1 cellular context compared by ENCODE assay signal in the genomic region with DNA sequence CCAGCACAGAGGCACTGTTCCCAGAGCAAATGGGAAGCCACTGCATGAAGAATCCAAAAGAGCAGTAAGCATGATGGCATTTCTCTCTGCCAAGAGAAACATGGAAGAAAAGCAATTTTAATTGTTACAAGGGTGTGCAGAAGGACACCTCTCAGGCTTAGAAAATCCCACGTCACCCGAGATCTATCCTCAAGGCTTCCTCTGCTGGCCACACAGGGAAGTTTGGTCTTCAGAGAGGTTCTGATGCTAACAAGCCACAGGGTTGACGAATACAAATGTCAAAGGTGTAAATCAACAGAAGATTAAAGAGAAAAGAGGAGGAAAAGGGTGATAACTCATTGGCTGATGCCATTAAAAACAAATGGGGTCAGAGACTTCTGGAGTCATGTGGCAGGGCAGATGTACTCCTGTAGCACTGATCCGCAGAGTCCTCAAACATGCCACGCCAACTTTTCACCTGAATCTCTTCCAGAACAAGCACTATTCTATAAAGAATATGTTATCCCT.
TF ChIP-seq lines count a peak whose summit lies in the region.

No MANE protein-coding gene starts in this region.

TF ChIP-seq in GM23338, 12 proteins besides CTCF, POLR2A, EP300 and RAD21 (continued from another document):
- TF ChIP-seq, protein P1, sequence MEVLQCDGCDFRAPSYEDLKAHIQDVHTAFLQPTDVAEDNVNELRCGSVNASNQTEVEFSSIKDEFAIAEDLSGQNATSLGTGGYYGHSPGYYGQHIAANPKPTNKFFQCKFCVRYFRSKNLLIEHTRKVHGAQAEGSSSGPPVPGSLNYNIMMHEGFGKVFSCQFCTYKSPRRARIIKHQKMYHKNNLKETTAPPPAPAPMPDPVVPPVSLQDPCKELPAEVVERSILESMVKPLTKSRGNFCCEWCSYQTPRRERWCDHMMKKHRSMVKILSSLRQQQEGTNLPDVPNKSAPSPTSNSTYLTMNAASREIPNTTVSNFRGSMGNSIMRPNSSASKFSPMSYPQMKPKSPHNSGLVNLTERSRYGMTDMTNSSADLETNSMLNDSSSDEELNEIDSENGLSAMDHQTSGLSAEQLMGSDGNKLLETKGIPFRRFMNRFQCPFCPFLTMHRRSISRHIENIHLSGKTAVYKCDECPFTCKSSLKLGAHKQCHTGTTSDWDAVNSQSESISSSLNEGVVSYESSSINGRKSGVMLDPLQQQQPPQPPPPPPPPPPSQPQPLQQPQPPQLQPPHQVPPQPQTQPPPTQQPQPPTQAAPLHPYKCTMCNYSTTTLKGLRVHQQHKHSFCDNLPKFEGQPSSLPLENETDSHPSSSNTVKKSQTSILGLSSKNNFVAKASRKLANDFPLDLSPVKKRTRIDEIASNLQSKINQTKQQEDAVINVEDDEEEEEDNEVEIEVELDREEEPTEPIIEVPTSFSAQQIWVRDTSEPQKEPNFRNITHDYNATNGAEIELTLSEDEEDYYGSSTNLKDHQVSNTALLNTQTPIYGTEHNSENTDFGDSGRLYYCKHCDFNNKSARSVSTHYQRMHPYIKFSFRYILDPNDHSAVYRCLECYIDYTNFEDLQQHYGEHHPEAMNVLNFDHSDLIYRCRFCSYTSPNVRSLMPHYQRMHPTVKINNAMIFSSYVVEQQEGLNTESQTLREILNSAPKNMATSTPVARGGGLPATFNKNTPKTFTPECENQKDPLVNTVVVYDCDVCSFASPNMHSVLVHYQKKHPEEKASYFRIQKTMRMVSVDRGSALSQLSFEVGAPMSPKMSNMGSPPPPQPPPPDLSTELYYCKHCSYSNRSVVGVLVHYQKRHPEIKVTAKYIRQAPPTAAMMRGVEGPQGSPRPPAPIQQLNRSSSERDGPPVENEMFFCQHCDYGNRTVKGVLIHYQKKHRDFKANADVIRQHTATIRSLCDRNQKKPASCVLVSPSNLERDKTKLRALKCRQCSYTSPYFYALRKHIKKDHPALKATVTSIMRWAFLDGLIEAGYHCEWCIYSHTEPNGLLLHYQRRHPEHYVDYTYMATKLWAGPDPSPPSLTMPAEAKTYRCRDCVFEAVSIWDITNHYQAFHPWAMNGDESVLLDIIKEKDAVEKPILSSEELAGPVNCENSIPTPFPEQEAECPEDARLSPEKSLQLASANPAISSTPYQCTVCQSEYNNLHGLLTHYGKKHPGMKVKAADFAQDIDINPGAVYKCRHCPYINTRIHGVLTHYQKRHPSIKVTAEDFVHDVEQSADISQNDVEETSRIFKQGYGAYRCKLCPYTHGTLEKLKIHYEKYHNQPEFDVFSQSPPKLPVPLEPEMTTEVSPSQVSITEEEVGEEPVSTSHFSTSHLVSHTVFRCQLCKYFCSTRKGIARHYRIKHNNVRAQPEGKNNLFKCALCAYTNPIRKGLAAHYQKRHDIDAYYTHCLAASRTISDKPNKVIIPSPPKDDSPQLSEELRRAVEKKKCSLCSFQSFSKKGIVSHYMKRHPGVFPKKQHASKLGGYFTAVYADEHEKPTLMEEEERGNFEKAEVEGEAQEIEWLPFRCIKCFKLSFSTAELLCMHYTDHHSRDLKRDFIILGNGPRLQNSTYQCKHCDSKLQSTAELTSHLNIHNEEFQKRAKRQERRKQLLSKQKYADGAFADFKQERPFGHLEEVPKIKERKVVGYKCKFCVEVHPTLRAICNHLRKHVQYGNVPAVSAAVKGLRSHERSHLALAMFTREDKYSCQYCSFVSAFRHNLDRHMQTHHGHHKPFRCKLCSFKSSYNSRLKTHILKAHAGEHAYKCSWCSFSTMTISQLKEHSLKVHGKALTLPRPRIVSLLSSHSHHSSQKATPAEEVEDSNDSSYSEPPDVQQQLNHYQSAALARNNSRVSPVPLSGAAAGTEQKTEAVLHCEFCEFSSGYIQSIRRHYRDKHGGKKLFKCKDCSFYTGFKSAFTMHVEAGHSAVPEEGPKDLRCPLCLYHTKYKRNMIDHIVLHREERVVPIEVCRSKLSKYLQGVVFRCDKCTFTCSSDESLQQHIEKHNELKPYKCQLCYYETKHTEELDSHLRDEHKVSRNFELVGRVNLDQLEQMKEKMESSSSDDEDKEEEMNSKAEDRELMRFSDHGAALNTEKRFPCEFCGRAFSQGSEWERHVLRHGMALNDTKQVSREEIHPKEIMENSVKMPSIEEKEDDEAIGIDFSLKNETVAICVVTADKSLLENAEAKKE (CRISPR knock-in tag; IDR thresholded peaks at IDR 0.05), result no peak
- TF ChIP-seq, protein P2, sequence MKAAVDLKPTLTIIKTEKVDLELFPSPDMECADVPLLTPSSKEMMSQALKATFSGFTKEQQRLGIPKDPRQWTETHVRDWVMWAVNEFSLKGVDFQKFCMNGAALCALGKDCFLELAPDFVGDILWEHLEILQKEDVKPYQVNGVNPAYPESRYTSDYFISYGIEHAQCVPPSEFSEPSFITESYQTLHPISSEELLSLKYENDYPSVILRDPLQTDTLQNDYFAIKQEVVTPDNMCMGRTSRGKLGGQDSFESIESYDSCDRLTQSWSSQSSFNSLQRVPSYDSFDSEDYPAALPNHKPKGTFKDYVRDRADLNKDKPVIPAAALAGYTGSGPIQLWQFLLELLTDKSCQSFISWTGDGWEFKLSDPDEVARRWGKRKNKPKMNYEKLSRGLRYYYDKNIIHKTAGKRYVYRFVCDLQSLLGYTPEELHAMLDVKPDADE (IDR thresholded peaks at IDR 0.05), result no peak
- TF ChIP-seq EZH2 (IDR thresholded peaks at IDR 0.05; ENCODE audit: low read depth, unreplicated experiment) (no peak), CREB1 (CRISPR knock-in tag; IDR thresholded peaks at IDR 0.05; ENCODE audit: low read depth) (no peak), ZNF114 (CRISPR knock-in tag; IDR thresholded peaks at IDR 0.05) (no peak)
TF ChIP-seq in GM23338: peak in this region for 0.
